20 cellular contexts compared by ENCODE assay signal in genomic region chr3:24110051-24110450, GRCh38.
"Had no signal": no experiment of that assay in that cellular context is flagged by ENCODE, and none has a peak within 500 bp of the region (broad histone marks: within the 10 kb centered on the region; RNA-seq: fewer than 3 reads in every experiment).

No MANE protein-coding gene starts in this region.

- H3K27me3 ChIP-seq: body of pancreas, tibial nerve had no signal

- H3K4me1 ChIP-seq: body of pancreas, tibial nerve had no signal

- DNase-seq: activated CD4-positive, alpha-beta memory T cell treated with anti-CD3 and anti-CD28 coated beads, Interleukin-2, amount 10 ng/mL, durations not matched to agents 7 days and 5 days; activated CD4-positive, alpha-beta T cell treated with anti-CD3 and anti-CD28 coated beads for 48 hours; activated CD4-positive, CD25-positive, alpha-beta regulatory T cell; activated CD8-positive, alpha-beta memory T cell treated with anti-CD3 and anti-CD28 coated beads, Interleukin-2, amount 10 ng/mL, durations not matched to agents 7 days and 5 days; activated naive CD4-positive, alpha-beta T cell treated with Interleukin-2 at 50 U/mL for 16 hours; activated naive CD8-positive, alpha-beta T cell treated with anti-CD3 and anti-CD28 coated beads, Interleukin-2, amount 10 ng/mL, durations not matched to agents 7 days and 5 days; body of pancreas; caudate nucleus; foreskin melanocyte; glutamatergic neuron; hypothalamus; nephron progenitor cell; nucleus accumbens; stimulated activated CD4-positive, alpha-beta T cell treated with anti-CD3 and anti-CD28 coated beads, Interleukin-12 subunit alpha, Interleukin-12 subunit beta, amount 100 ng/mL, for 4 hours; stimulated activated CD4-positive, alpha-beta T cell treated with anti-CD3 and anti-CD28 coated beads, Interleukin-1b, Interleukin-23, amount 100 ng/mL, for 48 hours; stimulated activated CD8-positive, alpha-beta memory T cell treated with anti-CD3 and anti-CD28 coated beads, Interleukin-4, amount 100 ng/mL, for 48 hours; stimulated activated naive CD4-positive, alpha-beta T cell treated with Interleukin-2 at 50 U/mL for 16 hours; T1000 had no signal

- H3K4me3 ChIP-seq: body of pancreas, lung, tibial nerve had no signal

- H3K36me3 ChIP-seq: tibial nerve had no signal

- H3K9me3 ChIP-seq: body of pancreas, tibial nerve had no signal

- H3K27ac ChIP-seq: body of pancreas, tibial nerve had no signal
